In the genomic region with DNA sequence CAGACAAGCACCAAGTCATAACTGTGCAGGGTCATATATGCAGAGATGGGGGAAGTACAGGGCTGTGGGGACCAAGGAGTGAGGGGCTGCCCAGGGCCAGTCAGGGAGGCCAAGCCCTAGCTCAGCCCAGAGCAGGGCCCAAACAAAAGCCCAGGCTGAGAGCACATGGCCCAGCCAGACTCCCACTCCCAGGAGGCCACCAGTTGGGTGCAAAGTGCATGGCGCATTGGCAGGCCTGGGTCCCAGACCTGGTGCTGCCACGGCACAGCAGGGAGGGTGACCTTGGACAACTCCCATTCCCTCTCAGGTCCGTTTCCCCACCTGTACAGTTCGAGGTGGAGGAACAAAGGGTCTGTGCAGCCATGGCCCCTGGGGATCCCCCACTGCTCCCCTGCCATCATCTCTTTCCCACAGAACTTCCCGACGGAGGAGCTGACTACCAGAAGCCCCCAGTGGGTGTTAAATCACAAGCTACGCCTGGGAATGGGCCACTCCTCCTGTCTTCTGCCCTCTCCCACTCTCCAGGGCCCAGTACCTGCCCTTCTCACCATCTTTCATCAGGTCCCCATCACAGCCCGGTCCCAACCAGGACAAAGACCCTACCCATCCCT, we compare ENCODE assay signal across 8 cellular contexts. TPM values are rescaled to one million over a fixed set of nuclear protein-coding genes. Genes with fewer than 3 reads are reported as not detected.
DNase-seq lines count a peak whose midpoint lies in the region; ATAC-seq, FAIRE-seq and TF ChIP-seq lines count a peak whose summit lies in the region.

No MANE protein-coding gene starts in this region.

- peak overlapping the region; percentile 99 for H3K4me3 ChIP-seq in iPS-15b (ENCODE audit: low read depth, low read length)
- peak overlapping the region; percentile 63 to 94 (median 78) for H3K4me3 ChIP-seq in spleen

- H3K4me3 Mint-ChIP-seq in Calu3 (ENCODE audit: low read depth, unreplicated experiment) = peak overlapping the region; percentile 73
- peak overlapping the region; percentile 92 for H3K4me3 Mint-ChIP-seq in activated naive CD8-positive, alpha-beta T cell

- H3K9me3 ChIP-seq in iPS-15b (ENCODE audit: control insufficient read depth, insufficient read depth, low read length) (no peaks in the 10 kb centered on the region), spleen (no peaks in the 10 kb centered on the region)

- H3K36me3 ChIP-seq in iPS-15b (ENCODE audit: control insufficient read depth, insufficient read depth, low read length) (no peaks in the 10 kb centered on the region), spleen (no peaks in the 10 kb centered on the region)

- CTCF ChIA-PET in Calu3 (lab: Charles Lee) = interaction anchor here (0.7 kb wide), 1 partner anchor 761 kb away, joined by 3 read pairs; no protein-coding TSS in a partner anchor

- FAIRE-seq in RCC 7860 (lab: Jason Lieb, UNC) = no peak

- H3K27me3 ChIP-seq in iPS-15b (ENCODE audit: control insufficient read depth, insufficient read depth, low read length) (no peaks in the 10 kb centered on the region), spleen (replicated peaks in 1 of 7) (no peaks in the 10 kb centered on the region)

- H3K4me1 ChIP-seq in iPS-15b (ENCODE audit: control insufficient read depth, insufficient read depth, low read length) = peaks cover 6% of the 10 kb centered on the region
- H3K4me1 ChIP-seq in spleen = peaks cover 0 to 22% (median 11%) of the 10 kb centered on the region in 6 donors

- WGBS in spleen, 5 donors = 33 to 41% (median 38%) methylated on average over 7 to 8 of the region's 8 CpGs

- ATAC-seq in HG03159 (IDR thresholded peaks at IDR 0.05; ENCODE audit: unreplicated experiment) (peak; percentile 8), HG03442 (IDR thresholded peaks at IDR 0.05; ENCODE audit: unreplicated experiment) (no peak)

- H3K4me1 Mint-ChIP-seq in Calu3 (ENCODE audit: low read depth, unreplicated experiment) = peaks cover 17% of the 10 kb centered on the region
- peaks cover 15% of the 10 kb centered on the region for H3K4me1 Mint-ChIP-seq in activated naive CD8-positive, alpha-beta T cell (ENCODE audit: low read depth)

- peak overlapping the region; percentile 94 for H3K9ac ChIP-seq in iPS-15b (ENCODE audit: low read depth, low read length)

- no TSS peak for BruUV-seq in Calu3 (replicated peaks; lab: Mats Ljungman, UMichigan)

- TF ChIP-seq POLR2A in spleen (IDR thresholded peaks at IDR 0.05) = no peak

- peaks cover 29% of the 10 kb centered on the region for H3K36me3 Mint-ChIP-seq in Calu3 (ENCODE audit: insufficient read depth, unreplicated experiment)
- no peaks in the 10 kb centered on the region for H3K36me3 Mint-ChIP-seq in activated naive CD8-positive, alpha-beta T cell

- H3K9me3 Mint-ChIP-seq in Calu3 (ENCODE audit: low read depth, unreplicated experiment) = no peaks in the 10 kb centered on the region
- no peaks in the 10 kb centered on the region for H3K9me3 Mint-ChIP-seq in activated naive CD8-positive, alpha-beta T cell (ENCODE audit: low read depth)

- H3K27ac Mint-ChIP-seq in Calu3 (ENCODE audit: unreplicated experiment) = peak overlapping the region; percentile 94
- peak overlapping the region; percentile 88 for H3K27ac Mint-ChIP-seq in activated naive CD8-positive, alpha-beta T cell

- DNase-seq in Calu3 (no peak), spleen (peak; percentile 74), RCC 7860 (ENCODE audit: low spot score) (no peak)
- DNase-seq in stimulated activated CD4-positive, alpha-beta T cell treated with anti-CD3 and anti-CD28 coated beads, Interleukin-2, amount 100 ng/mL, for 48 hours = no peak

- no peaks in the 10 kb centered on the region for H3K27me3 Mint-ChIP-seq in Calu3 (ENCODE audit: unreplicated experiment)
- no peaks in the 10 kb centered on the region for H3K27me3 Mint-ChIP-seq in activated naive CD8-positive, alpha-beta T cell

- intact Hi-C loops in Calu3 (cut with micrococcal nuclease; ENCODE audit: unreplicated experiment) = no loop called here
- intact Hi-C loops in spleen (cut with DNase I; ENCODE audit: low total_unique reads) = no loop called here

- H3K27ac ChIP-seq in spleen = peak overlapping the region; percentile 63 to 85 (median 74)

- TF ChIP-seq CTCF in Calu3 (IDR thresholded peaks at IDR 0.05; ENCODE audit: unreplicated experiment) (no peak), spleen (IDR thresholded peaks at IDR 0.05 in 8 of 11, conservative IDR thresholded peaks at IDR 0.05 in 3 of 11) (no peak)

RNA-seq across cellular contexts. Expression of a gene that starts 0.6 kb away (rescaled TPM):
- total RNA-seq in Calu3 (2022) (115 and 117 TPM in 2 replicates), spleen (10 to 100 TPM; 15.5 to 28.0 (median 23.5) TPM)
- 10 to 100 TPM; 18.6 to 27.7 (median 24.7) TPM for polyA plus RNA-seq in spleen

RNA-seq across cellular contexts. Expression of a gene that starts 23.1 kb away (rescaled TPM):
- total RNA-seq in Calu3 (2022) (117 and 132 TPM in 2 replicates), spleen (10 to 100 TPM; 21.5 to 42.9 (median 32.6) TPM)
- 1 to 10 TPM; 3.9 to 8.3 (median 4.4) TPM for polyA plus RNA-seq in spleen

RNA-seq across cellular contexts. Expression of a gene that starts 26.7 kb away (rescaled TPM):
- total RNA-seq in Calu3 (2022) = 64.0 and 67.6 TPM in 2 replicates
- 10 to 100 TPM; 30.8 to 55.5 (median 40.7) TPM for total RNA-seq in spleen
- polyA plus RNA-seq in spleen = 10 to 100 TPM; 14.4 to 21.1 (median 18.1) TPM
